In the genomic region with DNA sequence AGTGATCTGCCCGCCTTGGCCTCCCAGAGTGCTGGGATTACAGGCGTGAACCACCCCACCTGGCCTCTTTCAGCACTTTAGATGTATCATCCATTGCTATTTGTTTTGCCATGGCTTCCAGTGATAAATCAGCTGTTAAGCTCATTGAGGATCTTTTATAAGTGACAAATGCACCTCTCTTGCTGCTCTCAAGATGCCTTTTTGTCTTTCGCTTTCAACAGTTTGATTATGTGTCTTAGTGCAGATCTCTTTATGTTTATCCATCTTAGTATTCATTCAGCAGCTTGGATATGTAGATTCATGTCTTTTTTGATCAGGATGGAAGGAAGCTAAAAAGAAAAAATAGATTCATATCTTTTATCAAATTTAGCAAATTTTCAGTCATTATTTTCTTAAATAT, we compare ENCODE assay signal across 34 cellular contexts.
"Had no signal": no experiment of that assay in that cellular context is flagged by ENCODE, and none has a peak within 500 bp of the region (broad histone marks: within the 10 kb centered on the region; RNA-seq: fewer than 3 reads in every experiment).

No MANE protein-coding gene starts in this region.

- H3K27ac Mint-ChIP-seq: activated B cell treated with CpG ODN at 0.5 μM for 24 hours; activated CD4-positive, alpha-beta memory T cell treated with anti-CD3 and anti-CD28 coated beads for 36 hours; activated CD4-positive, alpha-beta T cell treated with anti-CD3 and anti-CD28 coated beads for 36 hours; activated CD4-positive, alpha-beta T cell treated with anti-CD3 and anti-CD28 coated beads, Interleukin-2, amount 10 ng/mL, durations not matched to agents 24 days and 14 days; activated CD8-positive, alpha-beta memory T cell treated with anti-CD3 and anti-CD28 coated beads, Interleukin-2, amount 10 ng/mL, durations not matched to agents 7 days and 5 days; activated CD8-positive, alpha-beta T cell treated with anti-CD3 and anti-CD28 coated beads, Interleukin-2, amount 10 ng/mL, durations not matched to agents 7 days and 5 days; activated naive CD4-positive, alpha-beta T cell treated with anti-CD3 and anti-CD28 coated beads for 36 hours; activated naive CD4-positive, alpha-beta T cell treated with anti-CD3 and anti-CD28 coated beads, Interleukin-2, amount 50 U/mL, for 24 hours; activated naive CD8-positive, alpha-beta T cell treated with anti-CD3 and anti-CD28 coated beads for 36 hours; activated naive CD8-positive, alpha-beta T cell treated with anti-CD3 and anti-CD28 coated beads, Interleukin-2, amount 50 U/mL, for 24 hours; activated T-helper 1 cell treated with anti-CD3 and anti-CD28 coated beads, Interleukin-12 subunit alpha, Interleukin-12 subunit beta, Interleukin-2, Interleukin-4 antibody, amounts not matched to agents 30 ng/mL and 10 ng/mL and 1 ng/mL, durations not matched to agents 14 hours and 24 hours and 36 hours; activated T-helper 2 cell treated with anti-CD3 and anti-CD28 coated beads, Interferon-gamma antibody, Interleukin-2, Interleukin-4, amounts not matched to agents 10 μg/mL and 5 μg/mL and 100 μg/mL, durations not matched to agents 14 hours and 24 hours and 36 hours; brain; dendritic cell treated with granulocyte-macrophage colony-stimulating factor and Interleukin-4, amounts not matched to agents 40 ng/mL and 50 ng/mL, for 4 days; endodermal cell had no signal

- H3K4me3 Mint-ChIP-seq: activated B cell treated with CpG ODN at 0.5 μM for 24 hours; activated CD4-positive, alpha-beta memory T cell treated with anti-CD3 and anti-CD28 coated beads for 36 hours; activated CD4-positive, alpha-beta T cell treated with anti-CD3 and anti-CD28 coated beads for 36 hours; activated CD4-positive, alpha-beta T cell treated with anti-CD3 and anti-CD28 coated beads, Interleukin-2, amount 10 ng/mL, durations not matched to agents 24 days and 14 days; activated CD8-positive, alpha-beta memory T cell treated with anti-CD3 and anti-CD28 coated beads, Interleukin-2, amount 10 ng/mL, durations not matched to agents 7 days and 5 days; activated CD8-positive, alpha-beta T cell treated with anti-CD3 and anti-CD28 coated beads, Interleukin-2, amount 10 ng/mL, durations not matched to agents 7 days and 5 days; activated naive CD4-positive, alpha-beta T cell treated with anti-CD3 and anti-CD28 coated beads for 36 hours; activated naive CD4-positive, alpha-beta T cell treated with anti-CD3 and anti-CD28 coated beads, Interleukin-2, amount 50 U/mL, for 24 hours; activated naive CD8-positive, alpha-beta T cell treated with anti-CD3 and anti-CD28 coated beads for 36 hours; activated naive CD8-positive, alpha-beta T cell treated with anti-CD3 and anti-CD28 coated beads, Interleukin-2, amount 50 U/mL, for 24 hours; activated T-helper 1 cell treated with anti-CD3 and anti-CD28 coated beads, Interleukin-12 subunit alpha, Interleukin-12 subunit beta, Interleukin-2, Interleukin-4 antibody, amounts not matched to agents 30 ng/mL and 10 ng/mL and 1 ng/mL, durations not matched to agents 14 hours and 24 hours and 36 hours; brain; dendritic cell treated with granulocyte-macrophage colony-stimulating factor and Interleukin-4, amounts not matched to agents 40 ng/mL and 50 ng/mL, for 4 days; endodermal cell had no signal

- ATAC-seq: activated CD4-positive, alpha-beta T cell treated with anti-CD3 and anti-CD28 coated beads for 36 hours; activated CD4-positive, CD25-positive, alpha-beta regulatory T cell treated with anti-CD3 and anti-CD28 coated beads, Interleukin-2, amount 50 U/mL, for 24 hours; activated CD8-positive, alpha-beta memory T cell treated with anti-CD3 and anti-CD28 coated beads, Interleukin-2, amount 10 ng/mL, durations not matched to agents 7 days and 5 days; activated CD8-positive, alpha-beta T cell treated with anti-CD3 and anti-CD28 coated beads, Interleukin-2, amount 10 ng/mL, durations not matched to agents 7 days and 5 days; activated naive CD8-positive, alpha-beta T cell treated with anti-CD3 and anti-CD28 coated beads, Interleukin-2, amount 50 U/mL, for 24 hours; foreskin keratinocyte; gastrocnemius medialis; heart left ventricle had no signal

- DNase-seq: activated B cell treated with CpG ODN at 0.5 μM for 24 hours; activated CD4-positive, alpha-beta memory T cell treated with anti-CD3 and anti-CD28 coated beads for 36 hours; activated CD4-positive, alpha-beta T cell treated with anti-CD3 and anti-CD28 coated beads for 36 hours; activated CD4-positive, alpha-beta T cell treated with anti-CD3 and anti-CD28 coated beads, Interleukin-2, amount 10 ng/mL, durations not matched to agents 24 days and 14 days; activated CD8-positive, alpha-beta memory T cell treated with anti-CD3 and anti-CD28 coated beads, Interleukin-2, amount 10 ng/mL, durations not matched to agents 7 days and 5 days; activated CD8-positive, alpha-beta memory T cell treated with anti-CD3 and anti-CD28 coated beads, Interleukin-2, amount 50 U/mL, for 4 hours; activated CD8-positive, alpha-beta T cell treated with anti-CD3 and anti-CD28 coated beads, Interleukin-2, amount 10 ng/mL, durations not matched to agents 7 days and 5 days; activated effector memory CD4-positive, alpha-beta T cell treated with anti-CD3 and anti-CD28 coated beads, Interleukin-2, amount 50 U/mL, for 16 hours; activated naive CD4-positive, alpha-beta T cell treated with anti-CD3 and anti-CD28 coated beads for 36 hours; activated naive CD8-positive, alpha-beta T cell treated with anti-CD3 and anti-CD28 coated beads for 36 hours; activated naive CD8-positive, alpha-beta T cell treated with anti-CD3 and anti-CD28 coated beads, Interleukin-2, amount 50 U/mL, for 24 hours; activated T-cell treated with anti-CD3 and anti-CD28 coated beads, Interleukin-2, amount 50 U/mL, for 1 hour; activated T-cell treated with anti-CD3 and anti-CD28 coated beads, Interleukin-2, amount 50 U/mL, for 48 hours; central memory CD4-positive, alpha-beta T cell; dorsolateral prefrontal cortex; effector memory CD4-positive, alpha-beta T cell; endodermal cell; foreskin keratinocyte; gastrocnemius medialis; glutamatergic neuron; heart left ventricle; hypothalamus; T-helper 2 cell had no signal

- H3K27ac ChIP-seq: ascending aorta, breast epithelium, cardiac muscle cell, coronary artery, dorsolateral prefrontal cortex, esophagus muscularis mucosa, foreskin keratinocyte, gastrocnemius medialis, heart left ventricle had no signal

- H3K4me1 Mint-ChIP-seq: activated B cell treated with CpG ODN at 0.5 μM for 24 hours; activated CD4-positive, alpha-beta T cell treated with anti-CD3 and anti-CD28 coated beads for 36 hours; activated CD4-positive, alpha-beta T cell treated with anti-CD3 and anti-CD28 coated beads, Interleukin-2, amount 10 ng/mL, durations not matched to agents 24 days and 14 days; activated CD8-positive, alpha-beta memory T cell treated with anti-CD3 and anti-CD28 coated beads, Interleukin-2, amount 10 ng/mL, durations not matched to agents 7 days and 5 days; activated naive CD4-positive, alpha-beta T cell treated with anti-CD3 and anti-CD28 coated beads, Interleukin-2, amount 50 U/mL, for 24 hours; activated naive CD8-positive, alpha-beta T cell treated with anti-CD3 and anti-CD28 coated beads, Interleukin-2, amount 50 U/mL, for 24 hours; brain had no signal

- H3K27me3 ChIP-seq: ascending aorta, breast epithelium, cardiac muscle cell, dorsolateral prefrontal cortex, esophagus muscularis mucosa, foreskin keratinocyte, gastrocnemius medialis, heart left ventricle had no signal

- H3K4me3 ChIP-seq: ascending aorta, breast epithelium, cardiac muscle cell, coronary artery, dorsolateral prefrontal cortex, esophagus muscularis mucosa, gastrocnemius medialis, heart left ventricle had no signal

- H3K4me1 ChIP-seq: ascending aorta, breast epithelium, esophagus muscularis mucosa had no signal

- H3K27me3 Mint-ChIP-seq: activated B cell treated with CpG ODN at 0.5 μM for 24 hours; activated CD4-positive, alpha-beta memory T cell treated with anti-CD3 and anti-CD28 coated beads for 36 hours; activated CD4-positive, alpha-beta T cell treated with anti-CD3 and anti-CD28 coated beads for 36 hours; activated CD4-positive, alpha-beta T cell treated with anti-CD3 and anti-CD28 coated beads, Interleukin-2, amount 10 ng/mL, durations not matched to agents 24 days and 14 days; activated CD8-positive, alpha-beta memory T cell treated with anti-CD3 and anti-CD28 coated beads, Interleukin-2, amount 10 ng/mL, durations not matched to agents 7 days and 5 days; activated naive CD4-positive, alpha-beta T cell treated with anti-CD3 and anti-CD28 coated beads, Interleukin-2, amount 50 U/mL, for 24 hours; activated naive CD8-positive, alpha-beta T cell treated with anti-CD3 and anti-CD28 coated beads for 36 hours; activated naive CD8-positive, alpha-beta T cell treated with anti-CD3 and anti-CD28 coated beads, Interleukin-2, amount 50 U/mL, for 24 hours; brain; dendritic cell treated with granulocyte-macrophage colony-stimulating factor and Interleukin-4, amounts not matched to agents 40 ng/mL and 50 ng/mL, for 4 days had no signal

- H3K36me3 ChIP-seq: breast epithelium had no signal
